ENCODE assay signal across 1 cellular context in the genomic region with DNA sequence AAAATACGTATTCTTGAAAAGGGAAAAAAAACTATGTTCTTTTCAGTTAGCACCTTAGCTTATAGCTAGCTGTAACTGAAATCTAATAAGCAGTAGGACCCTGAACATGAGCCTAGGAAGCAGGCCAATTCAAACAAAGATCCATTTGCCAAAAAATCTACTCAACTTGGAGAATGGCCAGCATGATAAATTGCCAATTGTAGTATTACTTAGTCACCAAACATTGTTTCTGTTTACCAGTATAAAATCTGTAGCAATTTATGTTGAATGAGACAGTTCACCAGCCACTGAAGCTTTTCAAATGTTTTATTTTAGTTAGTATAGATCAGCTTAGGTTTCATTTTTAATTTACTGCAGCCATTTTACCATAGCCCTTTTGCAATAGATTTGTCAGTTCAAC.
TF ChIP-seq lines count a peak whose summit lies in the region.

No MANE protein-coding gene starts in this region.

TF ChIP-seq in WTC11, 78 proteins besides CTCF, POLR2A, EP300 and RAD21 (continued from another document):
- TF ChIP-seq, protein P1, sequence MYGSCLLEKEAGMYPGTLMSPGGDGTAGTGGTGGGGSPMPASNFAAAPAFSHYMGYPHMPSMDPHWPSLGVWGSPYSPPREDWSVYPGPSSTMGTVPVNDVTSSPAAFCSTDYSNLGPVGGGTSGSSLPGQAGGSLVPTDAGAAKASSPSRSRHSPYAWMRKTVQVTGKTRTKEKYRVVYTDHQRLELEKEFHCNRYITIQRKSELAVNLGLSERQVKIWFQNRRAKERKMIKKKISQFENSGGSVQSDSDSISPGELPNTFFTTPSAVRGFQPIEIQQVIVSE (CRISPR knock-in tag; IDR thresholded peaks at IDR 0.05; ENCODE audit: borderline replicate concordance): no peak
- TF ChIP-seq JAZF1 (CRISPR knock-in tag; IDR thresholded peaks at IDR 0.05) (no peak), TEAD4 (CRISPR knock-in tag; IDR thresholded peaks at IDR 0.05) (no peak), PRDM15 (CRISPR knock-in tag; IDR thresholded peaks at IDR 0.05) (no peak), ZNF219 (CRISPR knock-in tag; IDR thresholded peaks at IDR 0.05; ENCODE audit: borderline replicate concordance) (no peak)
- TF ChIP-seq, protein P2, sequence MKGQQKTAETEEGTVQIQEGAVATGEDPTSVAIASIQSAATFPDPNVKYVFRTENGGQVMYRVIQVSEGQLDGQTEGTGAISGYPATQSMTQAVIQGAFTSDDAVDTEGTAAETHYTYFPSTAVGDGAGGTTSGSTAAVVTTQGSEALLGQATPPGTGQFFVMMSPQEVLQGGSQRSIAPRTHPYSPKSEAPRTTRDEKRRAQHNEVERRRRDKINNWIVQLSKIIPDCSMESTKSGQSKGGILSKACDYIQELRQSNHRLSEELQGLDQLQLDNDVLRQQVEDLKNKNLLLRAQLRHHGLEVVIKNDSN (CRISPR knock-in tag; IDR thresholded peaks at IDR 0.05): no peak
- TF ChIP-seq, protein P3, sequence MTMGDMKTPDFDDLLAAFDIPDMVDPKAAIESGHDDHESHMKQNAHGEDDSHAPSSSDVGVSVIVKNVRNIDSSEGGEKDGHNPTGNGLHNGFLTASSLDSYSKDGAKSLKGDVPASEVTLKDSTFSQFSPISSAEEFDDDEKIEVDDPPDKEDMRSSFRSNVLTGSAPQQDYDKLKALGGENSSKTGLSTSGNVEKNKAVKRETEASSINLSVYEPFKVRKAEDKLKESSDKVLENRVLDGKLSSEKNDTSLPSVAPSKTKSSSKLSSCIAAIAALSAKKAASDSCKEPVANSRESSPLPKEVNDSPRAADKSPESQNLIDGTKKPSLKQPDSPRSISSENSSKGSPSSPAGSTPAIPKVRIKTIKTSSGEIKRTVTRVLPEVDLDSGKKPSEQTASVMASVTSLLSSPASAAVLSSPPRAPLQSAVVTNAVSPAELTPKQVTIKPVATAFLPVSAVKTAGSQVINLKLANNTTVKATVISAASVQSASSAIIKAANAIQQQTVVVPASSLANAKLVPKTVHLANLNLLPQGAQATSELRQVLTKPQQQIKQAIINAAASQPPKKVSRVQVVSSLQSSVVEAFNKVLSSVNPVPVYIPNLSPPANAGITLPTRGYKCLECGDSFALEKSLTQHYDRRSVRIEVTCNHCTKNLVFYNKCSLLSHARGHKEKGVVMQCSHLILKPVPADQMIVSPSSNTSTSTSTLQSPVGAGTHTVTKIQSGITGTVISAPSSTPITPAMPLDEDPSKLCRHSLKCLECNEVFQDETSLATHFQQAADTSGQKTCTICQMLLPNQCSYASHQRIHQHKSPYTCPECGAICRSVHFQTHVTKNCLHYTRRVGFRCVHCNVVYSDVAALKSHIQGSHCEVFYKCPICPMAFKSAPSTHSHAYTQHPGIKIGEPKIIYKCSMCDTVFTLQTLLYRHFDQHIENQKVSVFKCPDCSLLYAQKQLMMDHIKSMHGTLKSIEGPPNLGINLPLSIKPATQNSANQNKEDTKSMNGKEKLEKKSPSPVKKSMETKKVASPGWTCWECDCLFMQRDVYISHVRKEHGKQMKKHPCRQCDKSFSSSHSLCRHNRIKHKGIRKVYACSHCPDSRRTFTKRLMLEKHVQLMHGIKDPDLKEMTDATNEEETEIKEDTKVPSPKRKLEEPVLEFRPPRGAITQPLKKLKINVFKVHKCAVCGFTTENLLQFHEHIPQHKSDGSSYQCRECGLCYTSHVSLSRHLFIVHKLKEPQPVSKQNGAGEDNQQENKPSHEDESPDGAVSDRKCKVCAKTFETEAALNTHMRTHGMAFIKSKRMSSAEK (CRISPR knock-in tag; IDR thresholded peaks at IDR 0.05; ENCODE audit: borderline replicate concordance): no peak
- TF ChIP-seq, protein P4, sequence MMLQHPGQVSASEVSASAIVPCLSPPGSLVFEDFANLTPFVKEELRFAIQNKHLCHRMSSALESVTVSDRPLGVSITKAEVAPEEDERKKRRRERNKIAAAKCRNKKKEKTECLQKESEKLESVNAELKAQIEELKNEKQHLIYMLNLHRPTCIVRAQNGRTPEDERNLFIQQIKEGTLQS (CRISPR knock-in tag; conservative IDR thresholded peaks at IDR 0.05): no peak
